Comparison of ENCODE assay signal across 37 cellular contexts in the genomic region with DNA sequence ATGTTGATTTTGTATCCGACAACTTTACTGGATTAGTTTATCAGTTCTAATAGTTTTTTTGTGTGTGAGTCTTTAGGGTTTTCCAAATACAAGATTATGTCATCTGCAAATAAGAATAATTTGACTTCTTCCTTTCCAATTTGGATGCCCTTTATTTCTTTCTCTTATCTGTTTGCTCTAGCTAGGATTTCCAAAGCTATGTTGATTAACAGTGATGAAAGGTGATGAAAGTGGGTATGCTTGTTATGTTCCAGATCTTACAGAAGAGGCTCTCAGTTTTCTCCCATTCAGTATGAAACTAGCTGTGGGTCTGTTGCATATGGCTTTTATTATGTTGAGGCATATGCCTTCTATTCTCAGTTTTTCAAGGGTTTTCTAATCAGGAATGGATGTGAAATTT. TPM values are rescaled to one million over a fixed set of nuclear protein-coding genes. Genes with fewer than 3 reads are reported as not detected.
"Had no signal": no experiment of that assay in that cellular context is flagged by ENCODE, and none has a peak within 500 bp of the region (broad histone marks: within the 10 kb centered on the region; RNA-seq: fewer than 3 reads in every experiment).

No MANE protein-coding gene starts in this region.

- H3K36me3 ChIP-seq: adrenal gland, ascending aorta, brain microvascular endothelial cell, breast epithelium, cardiac muscle cell had no signal

- H3K4me3 ChIP-seq: adrenal gland, ascending aorta, body of pancreas, breast epithelium, cardiac muscle cell had no signal

- H3K4me1 ChIP-seq: ascending aorta, breast epithelium had no signal

- H3K27ac ChIP-seq: adrenal gland, ascending aorta, body of pancreas, brain microvascular endothelial cell, breast epithelium, cardiac muscle cell had no signal

- ATAC-seq: activated naive CD4-positive, alpha-beta T cell treated with anti-CD3 and anti-CD28 coated beads, Interleukin-2, amount 50 U/mL, for 72 hours; activated naive CD8-positive, alpha-beta T cell treated with anti-CD3 and anti-CD28 coated beads, Interleukin-2, amount 50 U/mL, for 24 hours; activated T-cell treated with anti-CD3 and anti-CD28 coated beads, Interleukin-2, amount 50 U/mL, for 4 hours; activated T-cell treated with anti-CD3 and anti-CD28 coated beads, Interleukin-2, amount 50 U/mL, for 72 hours; activated T-helper 17 cell treated with anti-CD3 and anti-CD28 coated beads, Interleukin-2, amount 50 U/mL, for 72 hours; body of pancreas had no signal

- H3K27me3 ChIP-seq: adrenal gland, ascending aorta, body of pancreas, brain microvascular endothelial cell, breast epithelium, cardiac muscle cell had no signal

- H3K9me3 ChIP-seq: adrenal gland, ascending aorta, body of pancreas, breast epithelium had no signal

- DNase-seq: activated effector memory CD4-positive, alpha-beta T cell treated with anti-CD3 and anti-CD28 coated beads, Interleukin-2, amount 50 U/mL, for 16 hours; activated effector memory CD4-positive, alpha-beta T cell treated with Interleukin-2 at 50 U/mL for 16 hours; activated gamma-delta T cell; activated gamma-delta T cell treated with Interleukin-2 at 50 U/mL for 16 hours; activated naive CD4-positive, alpha-beta T cell; activated naive CD4-positive, alpha-beta T cell treated with anti-CD3 and anti-CD28 coated beads for 36 hours; activated naive CD4-positive, alpha-beta T cell treated with anti-CD3 and anti-CD28 coated beads, Interleukin-2, amount 10 ng/mL, durations not matched to agents 7 days and 5 days; activated naive CD4-positive, alpha-beta T cell treated with anti-CD3 and anti-CD28 coated beads, Interleukin-2, amount 50 U/mL, for 16 hours; activated naive CD4-positive, alpha-beta T cell treated with Interleukin-2 at 50 U/mL for 16 hours; activated naive CD8-positive, alpha-beta T cell treated with anti-CD3 and anti-CD28 coated beads for 36 hours; activated naive CD8-positive, alpha-beta T cell treated with anti-CD3 and anti-CD28 coated beads, Interleukin-2, amount 10 ng/mL, durations not matched to agents 7 days and 5 days; activated naive CD8-positive, alpha-beta T cell treated with anti-CD3 and anti-CD28 coated beads, Interleukin-2, amount 50 U/mL, for 24 hours; activated T-cell treated with anti-CD3 and anti-CD28 coated beads, Interleukin-2, amount 50 U/mL, for 1 hour; activated T-cell treated with anti-CD3 and anti-CD28 coated beads, Interleukin-2, amount 50 U/mL, for 24 hours; activated T-cell treated with anti-CD3 and anti-CD28 coated beads, Interleukin-2, amount 50 U/mL, for 4 hours; activated T-cell treated with anti-CD3 and anti-CD28 coated beads, Interleukin-2, amount 50 U/mL, for 48 hours; activated T-cell treated with anti-CD3 and anti-CD28 coated beads, Interleukin-2, amount 50 U/mL, for 72 hours; adrenal gland; amniotic stem cell; amygdala; anterior cingulate cortex; aorta; body of pancreas; brain microvascular endothelial cell; caudate nucleus; central memory CD4-positive, alpha-beta T cell; cerebellar nuclear complex had no signal

- FAIRE-seq: astrocyte, bronchial epithelial cell had no signal

RNA-seq across cellular contexts. Expression of gene CHRNB4, which starts 56.4 kb away (rescaled TPM):
- total RNA-seq: activated naive CD4-positive, alpha-beta T cell treated with anti-CD3 and anti-CD28 coated beads for 36 hours; activated naive CD4-positive, alpha-beta T cell treated with anti-CD3 and anti-CD28 coated beads, Interleukin-2, amount 50 U/mL, for 72 hours; activated naive CD8-positive, alpha-beta T cell treated with anti-CD3 and anti-CD28 coated beads for 36 hours; activated naive CD8-positive, alpha-beta T cell treated with anti-CD3 and anti-CD28 coated beads, Interleukin-2, amount 10 ng/mL, durations not matched to agents 7 days and 5 days; activated T-cell treated with anti-CD3 and anti-CD28 coated beads, Interleukin-2, amount 50 U/mL, for 4 hours; activated T-cell treated with anti-CD3 and anti-CD28 coated beads, Interleukin-2, amount 50 U/mL, for 72 hours; activated T-helper 1 cell treated with anti-CD3 and anti-CD28 coated beads, Interleukin-12 subunit alpha, Interleukin-12 subunit beta, Interleukin-2, Interleukin-4 antibody, amounts not matched to agents 30 ng/mL and 10 ng/mL and 1 ng/mL, durations not matched to agents 14 hours and 24 hours and 36 hours; activated T-helper 17 cell treated with anti-CD3 and anti-CD28 coated beads, Interleukin-2, amount 50 U/mL, for 72 hours; activated T-helper 2 cell treated with anti-CD3 and anti-CD28 coated beads, Interferon-gamma antibody, Interleukin-2, Interleukin-4, amounts not matched to agents 10 μg/mL and 5 μg/mL and 100 μg/mL, durations not matched to agents 14 hours and 24 hours and 36 hours; aorta; ascending aorta; astrocyte; body of pancreas; breast epithelium; bronchial epithelial cell; cardiac septum had no signal
- polyA plus RNA-seq: aorta, cardiac muscle cell had no signal
